In genomic region chr4:2241003-2241402, GRCh38 we compare ENCODE assay signal across 7 cellular contexts. TPM values are rescaled to one million over a fixed set of nuclear protein-coding genes. Genes with fewer than 3 reads are reported as not detected.
DNase-seq lines count a peak whose midpoint lies in the region; ATAC-seq and TF ChIP-seq lines count a peak whose summit lies in the region.

No MANE protein-coding gene starts in this region.

- H3K79me2 ChIP-seq in H9 (ENCODE audit: insufficient read depth, low read length) = peaks cover 6% of the 10 kb centered on the region; the same call in 1 of the 2 replicates

- peaks cover 3% of the 10 kb centered on the region for H3K23me2 ChIP-seq in H9 (ENCODE audit: insufficient read length, low read depth, low read length, poor library complexity, severe bottlenecking)

- no peak overlapping the region for H4K8ac ChIP-seq in H9 (replicated peaks; ENCODE audit: insufficient read length, low read depth, low read length)

- no peak overlapping the region for H2BK120ac ChIP-seq in H9 (ENCODE audit: low read depth, low read length, poor library complexity, severe bottlenecking)

- no peak overlapping the region for H3K27ac ChIP-seq in H9 (ENCODE audit: insufficient read length, low read depth, low read length)
- H3K27ac ChIP-seq in VCaP = peak overlapping the region; percentile 85
- H3K27ac ChIP-seq in right cardiac atrium (ENCODE audit: low read length) = no peak overlapping the region
- peak overlapping the region; percentile 73 to 94 (median 90) for H3K27ac ChIP-seq in spleen

- no peak for TF ChIP-seq POLR2A in spleen (IDR thresholded peaks at IDR 0.05)

- H3K27ac Mint-ChIP-seq in H9 = no peak overlapping the region

- intact Hi-C loops in right cardiac atrium (cut with DNase I) (no loop called here), spleen (cut with DNase I; ENCODE audit: low total_unique reads) (no loop called here)

- H3K18ac ChIP-seq in H9 (ENCODE audit: insufficient read length, low read depth, low read length) = no peak overlapping the region

- no peak overlapping the region for H3K23ac ChIP-seq in H9 (ENCODE audit: insufficient read length, low read depth, low read length)

- no CpG with 5 or more reads among the region's 7 CpGs for WGBS in H9 (ENCODE audit: extremely low coverage, insufficient read length, low lambda C conversion rate)
- WGBS in right cardiac atrium = 9% methylated on average over 7 of the region's 7 CpGs
- 2 to 4% (median 3%) methylated on average over 7 of the region's 7 CpGs for whole genome bisulfite sequencing in spleen, 5 donors

- peaks cover 5% of the 10 kb centered on the region for H3K27me3 Mint-ChIP-seq in H9 (ENCODE audit: low read depth)

- no peak overlapping the region for H4K91ac ChIP-seq in H9 (ENCODE audit: insufficient read length, low read depth, low read length)

- H3K9ac ChIP-seq in H9 (ENCODE audit: extremely low read depth, insufficient read length, low read length) = peak overlapping the region; percentile 71

- peaks cover 0 to 34% (median 3%) of the 10 kb centered on the region in 6 donors for H3K36me3 ChIP-seq in spleen

- no peak overlapping the region for H3K4ac ChIP-seq in H9 (ENCODE audit: low read depth, low read length)

- H3T11ph ChIP-seq in H9 (ENCODE audit: low read length) = no peak overlapping the region

- H3K9me3 ChIP-seq in H9 (ENCODE audit: control insufficient read depth, low read depth, low read length) = no peaks in the 10 kb centered on the region
- no peaks in the 10 kb centered on the region for H3K9me3 ChIP-seq in right cardiac atrium (ENCODE audit: control insufficient read depth, low read length)
- H3K9me3 ChIP-seq in spleen = no peaks in the 10 kb centered on the region

- no peak overlapping the region for H4K5ac ChIP-seq in H9 (ENCODE audit: insufficient read length, low read depth, low read length)

- no peak overlapping the region for H2AFZ ChIP-seq in H9 (ENCODE audit: low read length)

- H3K27me3 ChIP-seq in H9 (ENCODE audit: insufficient read depth, low read length) (no peaks in the 10 kb centered on the region), right cardiac atrium (ENCODE audit: control insufficient read depth, insufficient read depth) (no peaks in the 10 kb centered on the region), spleen (replicated peaks in 1 of 7) (no peaks in the 10 kb centered on the region)

- H3K56ac ChIP-seq in H9 (ENCODE audit: insufficient read length, low read depth, low read length) = no peak overlapping the region

- H3K4me1 ChIP-seq in H9 (ENCODE audit: insufficient read depth, low read length) = no peaks in the 10 kb centered on the region
- H3K4me1 ChIP-seq in right cardiac atrium (ENCODE audit: control insufficient read depth, insufficient read depth, low read length) = peaks cover 2% of the 10 kb centered on the region
- peaks cover 42 to 94% (median 86%) of the 10 kb centered on the region in 6 donors for H3K4me1 ChIP-seq in spleen

- no peak for ATAC-seq in right cardiac atrium

- H4K20me1 ChIP-seq in H9 (ENCODE audit: control insufficient read depth, insufficient read depth, insufficient read length) = no peaks in the 10 kb centered on the region

- no peak overlapping the region for H2BK5ac ChIP-seq in H9 (ENCODE audit: insufficient read length, low read length)

- H2BK20ac ChIP-seq in H9 (ENCODE audit: low read depth, low read length, poor library complexity, severe bottlenecking) = no peak overlapping the region

- no peak overlapping the region for H2BK15ac ChIP-seq in H9 (ENCODE audit: low read depth, low read length)

- H3K4me3 ChIP-seq in right cardiac atrium (ENCODE audit: low read length) = peak overlapping the region; percentile 76
- peak overlapping the region; percentile 67 to 96 (median 87) for H3K4me3 ChIP-seq in spleen

- DNase-seq in H9 = no peak
- DNase-seq in right cardiac atrium = no peak
- no peak for DNase-seq in spleen
- DNase-seq in kidney glomerular epithelial cell (lab: John Stamatoyannopoulos, UW) = no peak
- no peak for DNase-seq in NCI-H2029 (lab: John Stamatoyannopoulos, UW)
- DNase-seq in DMS114 treated with DMSO at 0.1 percent for 48 hours (lab: John Stamatoyannopoulos, UW; ENCODE audit: unreplicated experiment) = no peak

- H3K14ac ChIP-seq in H9 (ENCODE audit: insufficient read depth, low read length) = no peak overlapping the region

- H3K36me3 Mint-ChIP-seq in H9 (ENCODE audit: insufficient read depth in 1 of 3, low read depth in 3 of 3) = peaks cover 9 to 29% (median 27%) of the 10 kb centered on the region in 3 experiments; a peak in 6 of 7 replicates

- H3K4me2 ChIP-seq in H9 (ENCODE audit: insufficient read depth, insufficient read length, low read length) = peak overlapping the region; percentile 63

- no peak overlapping the region for H2AK5ac ChIP-seq in H9 (ENCODE audit: insufficient read length, low read length)

- H2BK12ac ChIP-seq in H9 (ENCODE audit: insufficient read length, low read depth, low read length) = no peak overlapping the region

- peaks cover 13 to 17% of the 10 kb centered on the region in 2 experiments for H3K9me3 Mint-ChIP-seq in H9

- H3K4me3 Mint-ChIP-seq in H9 = peak overlapping the region; percentile 88 to 93

- peaks cover 22 to 32% of the 10 kb centered on the region in 2 experiments for H3K4me1 Mint-ChIP-seq in H9

- H3K79me1 ChIP-seq in H9 (ENCODE audit: insufficient read depth, low read depth, low read length, poor library complexity, severe bottlenecking) = no peaks in the 10 kb centered on the region

- TF ChIP-seq CTCF in H9 (conservative IDR thresholded peaks at IDR 0.05) (no peak), VCaP (conservative IDR thresholded peaks at IDR 0.05) (no peak), spleen (IDR thresholded peaks at IDR 0.05 in 8 of 11, conservative IDR thresholded peaks at IDR 0.05 in 3 of 11) (no peak)

RNA-seq across cellular contexts. Expression of gene HAUS3, which starts 0.9 kb away (rescaled TPM):
- total RNA-seq in H9 (2021) (18.0 and 19.1 TPM in 2 replicates), right cardiac atrium (1 to 10 TPM; 6.1 to 8.9 (median 7.4) TPM), spleen (10 to 100 TPM; 16.2 to 22.4 (median 19.2) TPM)
- polyA plus RNA-seq in right cardiac atrium (4.3 TPM), spleen (10 to 100 TPM; 10.3 to 15.0 (median 13.0) TPM)

RNA-seq across cellular contexts. Expression of gene POLN, which starts 0.9 kb away (rescaled TPM):
- 0.74 and 1.5 TPM in 2 replicates for total RNA-seq in H9 (2021)
- total RNA-seq in right cardiac atrium = 1 to 10 TPM; 3.5 to 5.9 (median 4.6) TPM
- polyA plus RNA-seq in right cardiac atrium = 1.5 TPM
- total RNA-seq in spleen = 1 to 10 TPM; 1.9 to 3.5 (median 2.9) TPM
- 1 to 10 TPM; 1.2 to 1.5 (median 1.5) TPM for polyA plus RNA-seq in spleen

RNA-seq across cellular contexts. Expression of gene MXD4, which starts 20.9 kb away (rescaled TPM):
- total RNA-seq in H9 (2021) (24.1 and 25.4 TPM in 2 replicates), right cardiac atrium (10 to 100 TPM; 27.2 to 35.8 (median 31.6) TPM), spleen (100 to 1,000 TPM in 5 of 7 donors, 10 to 100 TPM in 2; 51.8 to 128 (median 112) TPM)
- polyA plus RNA-seq in right cardiac atrium (43.1 TPM), spleen (100 to 1,000 TPM in 1 of 3 donors, 10 to 100 TPM in 2; 36.0 to 103 (median 38.4) TPM)

Comparison
In these comparisons a context has a peak if more than half of its experiments do, and no peak if none do; other contexts are left out.
1. H3K27ac ChIP-seq: peak in VCaP (single experiment) and spleen (8 of 8); none in H9 (single experiment) and right cardiac atrium (single experiment).